In genomic region chr1:62285440-62285839, GRCh38 we compare ENCODE assay signal across 27 cellular contexts. TPM values are rescaled to one million over a fixed set of nuclear protein-coding genes. Genes with fewer than 3 reads are reported as not detected.
A peak's percentile ranks its signal among the peaks of the same experiment; 100 is the strongest.
DNase-seq lines count a peak whose midpoint lies in the region; ATAC-seq, FAIRE-seq and TF ChIP-seq lines count a peak whose summit lies in the region.
"Had no signal": no experiment of that assay in that cellular context is flagged by ENCODE, and none has a peak within 500 bp of the region (broad histone marks: within the 10 kb centered on the region; RNA-seq: fewer than 3 reads in every experiment).

No MANE protein-coding gene starts in this region.

- no peak overlapping the region for H2BK120ac ChIP-seq in H9 (ENCODE audit: low read depth, low read length, poor library complexity, severe bottlenecking)
- H2BK120ac ChIP-seq in trophoblast cell (ENCODE audit: insufficient read depth, low read length, poor library complexity): no peak overlapping the region

- peaks cover 32% of the 10 kb centered on the region; the same call in 1 of the 2 replicates for H3K27me3 ChIP-seq in H9 (ENCODE audit: insufficient read depth, low read length)
- peaks cover 43% of the 10 kb centered on the region for H3K27me3 ChIP-seq in astrocyte (ENCODE audit: insufficient read depth, low read length)
- H3K27me3 ChIP-seq in trophoblast cell (ENCODE audit: insufficient read depth, low read length): no peaks in the 10 kb centered on the region
- H3K27me3 ChIP-seq: breast epithelium had no signal

- 0 out of 7 replicates have a peak, but pooled peaks cover 0 to 1% (median 0%) of the 10 kb centered on the region in 3 experiments for H3K36me3 Mint-ChIP-seq in H9 (ENCODE audit: insufficient read depth in 1 of 3, low read depth in 3 of 3)
- H3K36me3 Mint-ChIP-seq in astrocyte (ENCODE audit: low read depth, unreplicated experiment): peaks cover 12% of the 10 kb centered on the region
- H3K36me3 Mint-ChIP-seq: naive thymus-derived CD4-positive, alpha-beta T cell had no signal

- no peak for TF ChIP-seq CTCF in H9 (conservative IDR thresholded peaks at IDR 0.05)
- TF ChIP-seq CTCF in astrocyte (IDR thresholded peaks at IDR 0.05; ENCODE audit: insufficient read depth, low read depth, low read length): no peak
- no peak for TF ChIP-seq CTCF in fibroblast of the aortic adventitia (IDR thresholded peaks at IDR 0.05; ENCODE audit: insufficient read depth, low read length)

- H3K9me3 Mint-ChIP-seq in H9 (peaks cover 6% of the 10 kb centered on the region in 2 experiments), astrocyte (ENCODE audit: unreplicated experiment) (peaks cover 5% of the 10 kb centered on the region)
- H3K9me3 Mint-ChIP-seq: effector memory CD8-positive, alpha-beta T cell had no signal

- H3K36me3 ChIP-seq in astrocyte (ENCODE audit: insufficient read depth, low read length) (no peaks in the 10 kb centered on the region), trophoblast cell (ENCODE audit: control insufficient read depth in 1 of 2, insufficient read depth in 2 of 2, low read length in 2 of 2) (peaks cover 12 to 15% of the 10 kb centered on the region in 2 experiments)
- H3K36me3 ChIP-seq: breast epithelium, heart right ventricle, left lung had no signal

- H4K5ac ChIP-seq in H9 (ENCODE audit: insufficient read length, low read depth, low read length): no peak overlapping the region

- no peak overlapping the region for H3K27ac Mint-ChIP-seq in H9
- H3K27ac Mint-ChIP-seq in astrocyte (ENCODE audit: unreplicated experiment): no peak overlapping the region
- H3K27ac Mint-ChIP-seq: activated CD4-positive, alpha-beta T cell treated with anti-CD3 and anti-CD28 coated beads, Interleukin-2, amount 10 ng/mL, durations not matched to agents 7 days and 5 days; effector memory CD8-positive, alpha-beta T cell; naive thymus-derived CD4-positive, alpha-beta T cell; type B pancreatic cell had no signal

- no peak overlapping the region for H2BK5ac ChIP-seq in H9 (ENCODE audit: insufficient read length, low read length)
- no peak overlapping the region for H2BK5ac ChIP-seq in trophoblast cell (ENCODE audit: low read depth, low read length, poor library complexity)

- H2BK15ac ChIP-seq in H9 (ENCODE audit: low read depth, low read length): no peak overlapping the region

- no CpG with 5 or more reads among the region's 1 CpG for WGBS in H9 (ENCODE audit: extremely low coverage, insufficient read length, low lambda C conversion rate)
- no CpG with 5 or more reads among the region's 1 CpG for WGBS in trophoblast cell (ENCODE audit: extremely low coverage, insufficient coverage, insufficient read length)

- no peak overlapping the region for H4K8ac ChIP-seq in H9 (replicated peaks; ENCODE audit: insufficient read length, low read depth, low read length)
- no peak overlapping the region for H4K8ac ChIP-seq in trophoblast cell (ENCODE audit: low read depth, low read length)

- DNase-seq in H9 (no peak), astrocyte (ENCODE audit: low read depth) (no peak), fibroblast of the aortic adventitia (ENCODE audit: low read depth) (peak; percentile 8), trophoblast cell (no peak)
- no peak for DNase-seq in activated CD4-positive, alpha-beta T cell treated with anti-CD3 and anti-CD28 coated beads, Interleukin-2, amount 50 U/mL, for 1 hour
- DNase-seq: activated CD4-positive, alpha-beta T cell treated with anti-CD3 and anti-CD28 coated beads, Interleukin-2, amount 10 ng/mL, durations not matched to agents 7 days and 5 days; activated T-cell treated with anti-CD3 and anti-CD28 coated beads, Interleukin-2, amount 50 U/mL, for 48 hours; effector memory CD8-positive, alpha-beta T cell; foreskin keratinocyte; heart right ventricle; left lung; naive thymus-derived CD4-positive, alpha-beta T cell; NCI-H187; NCI-H526; SIG-M5; small intestine; stimulated activated CD4-positive, alpha-beta T cell treated with anti-CD3 and anti-CD28 coated beads, Interleukin-1b, Interleukin-23, amount 100 ng/mL, for 48 hours; stimulated activated CD8-positive, alpha-beta memory T cell treated with anti-CD3 and anti-CD28 coated beads, Interleukin-4, amount 100 ng/mL, for 48 hours; SW 1271; T1000 had no signal

- H2BK12ac ChIP-seq in H9 (ENCODE audit: insufficient read length, low read depth, low read length) (no peak overlapping the region), trophoblast cell (ENCODE audit: low read length) (no peak overlapping the region)

- no peak overlapping the region for H2BK20ac ChIP-seq in H9 (ENCODE audit: low read depth, low read length, poor library complexity, severe bottlenecking)

- H3K4me2 ChIP-seq in H9 (ENCODE audit: insufficient read depth, insufficient read length, low read length): peak overlapping the region; percentile 69
- H3K4me2 ChIP-seq in astrocyte (ENCODE audit: low read length): peak overlapping the region; percentile 60
- H3K4me2 ChIP-seq in trophoblast cell (ENCODE audit: low read length): no peak overlapping the region

- H2AK5ac ChIP-seq in H9 (ENCODE audit: insufficient read length, low read length) (no peak overlapping the region), trophoblast cell (ENCODE audit: low read length) (no peak overlapping the region)

- H3K23ac ChIP-seq in H9 (ENCODE audit: insufficient read length, low read depth, low read length): no peak overlapping the region
- H3K23ac ChIP-seq in trophoblast cell (ENCODE audit: low read length): no peak overlapping the region

- H3K4me1 Mint-ChIP-seq in H9: peaks cover 37 to 47% of the 10 kb centered on the region in 2 experiments
- H3K4me1 Mint-ChIP-seq in astrocyte (ENCODE audit: low read depth, unreplicated experiment): peaks cover 53% of the 10 kb centered on the region
- H3K4me1 Mint-ChIP-seq: activated CD4-positive, alpha-beta T cell treated with anti-CD3 and anti-CD28 coated beads, Interleukin-2, amount 10 ng/mL, durations not matched to agents 7 days and 5 days had no signal

- H3K27ac ChIP-seq in H9 (ENCODE audit: insufficient read length, low read depth, low read length): no peak overlapping the region
- H3K27ac ChIP-seq in astrocyte (ENCODE audit: low read depth, low read length): no peak overlapping the region
- no peak overlapping the region for H3K27ac ChIP-seq in trophoblast cell (ENCODE audit: low read depth, low read length)
- H3K27ac ChIP-seq: foreskin keratinocyte, heart right ventricle, left lung had no signal

- H3K27me3 Mint-ChIP-seq in H9 (ENCODE audit: low read depth) (peaks cover 97% of the 10 kb centered on the region), astrocyte (ENCODE audit: low read depth, unreplicated experiment) (peaks cover 10% of the 10 kb centered on the region)

- ATAC-seq in GM18909 (IDR thresholded peaks at IDR 0.05; ENCODE audit: poor library complexity, unreplicated experiment): no peak
- ATAC-seq in HG03520 (IDR thresholded peaks at IDR 0.05; ENCODE audit: unreplicated experiment): no peak
- ATAC-seq: effector memory CD8-positive, alpha-beta T cell; esophagus mucosa; foreskin keratinocyte; heart right ventricle; naive thymus-derived CD4-positive, alpha-beta T cell had no signal

- H4K12ac ChIP-seq in trophoblast cell (ENCODE audit: low read depth, low read length): no peak overlapping the region

- H3K4me1 ChIP-seq in H9 (ENCODE audit: insufficient read depth, low read length): peaks cover 10% of the 10 kb centered on the region; the same call in 1 of the 2 replicates
- H3K4me1 ChIP-seq in astrocyte (ENCODE audit: insufficient read depth, low read length): peaks cover 20% of the 10 kb centered on the region
- H3K4me1 ChIP-seq in trophoblast cell (ENCODE audit: control insufficient read depth in 1 of 2, insufficient read depth in 2 of 2, low read length in 2 of 2): peaks cover 16 to 29% of the 10 kb centered on the region in 2 experiments
- H3K4me1 ChIP-seq: foreskin keratinocyte had no signal

- no peaks in the 10 kb centered on the region for H4K20me1 ChIP-seq in H9 (ENCODE audit: control insufficient read depth, insufficient read depth, insufficient read length)
- no peaks in the 10 kb centered on the region for H4K20me1 ChIP-seq in astrocyte (ENCODE audit: insufficient read depth, low read length)

- no peak overlapping the region for H3K4ac ChIP-seq in H9 (ENCODE audit: low read depth, low read length)
- peak overlapping the region; percentile 66 for H3K4ac ChIP-seq in trophoblast cell (ENCODE audit: low read depth, low read length)

- H3K23me2 ChIP-seq in H9 (ENCODE audit: insufficient read length, low read depth, low read length, poor library complexity, severe bottlenecking): no peaks in the 10 kb centered on the region

- H3T11ph ChIP-seq in H9 (ENCODE audit: low read length): no peak overlapping the region

- FAIRE-seq in astrocyte (lab: Jason Lieb, UNC): no peak
- FAIRE-seq: colon, small intestine had no signal

- peak overlapping the region in 1 of 2 experiments; percentile 77; a peak in 3 of 5 replicates for H3K4me3 Mint-ChIP-seq in H9
- H3K4me3 Mint-ChIP-seq in astrocyte (ENCODE audit: unreplicated experiment): no peak overlapping the region
- H3K4me3 Mint-ChIP-seq: activated CD4-positive, alpha-beta T cell treated with anti-CD3 and anti-CD28 coated beads, Interleukin-2, amount 10 ng/mL, durations not matched to agents 7 days and 5 days; effector memory CD8-positive, alpha-beta T cell; naive thymus-derived CD4-positive, alpha-beta T cell had no signal

- H3K79me1 ChIP-seq in H9 (ENCODE audit: insufficient read depth, low read depth, low read length, poor library complexity, severe bottlenecking): no peaks in the 10 kb centered on the region
- H3K79me1 ChIP-seq in trophoblast cell (ENCODE audit: low read length): peaks cover 8% of the 10 kb centered on the region

- no peaks in the 10 kb centered on the region for H3K79me2 ChIP-seq in H9 (ENCODE audit: insufficient read depth, low read length)
- no peaks in the 10 kb centered on the region for H3K79me2 ChIP-seq in astrocyte (ENCODE audit: insufficient read depth, low read length)
- H3K79me2 ChIP-seq in trophoblast cell (ENCODE audit: control insufficient read depth, insufficient read depth, low read length, poor library complexity): peaks cover 5% of the 10 kb centered on the region

- H4K91ac ChIP-seq in H9 (ENCODE audit: insufficient read length, low read depth, low read length): no peak overlapping the region
- H4K91ac ChIP-seq in trophoblast cell (ENCODE audit: low read depth, low read length): no peak overlapping the region

- H3K56ac ChIP-seq in H9 (ENCODE audit: insufficient read length, low read depth, low read length): no peak overlapping the region

- H3K14ac ChIP-seq in H9 (ENCODE audit: insufficient read depth, low read length): no peak overlapping the region
- no peak overlapping the region for H3K14ac ChIP-seq in trophoblast cell (ENCODE audit: low read length)

- H3K9ac ChIP-seq in H9 (ENCODE audit: extremely low read depth, insufficient read length, low read length): no peak overlapping the region
- no peak overlapping the region for H3K9ac ChIP-seq in astrocyte (ENCODE audit: low read length)
- H3K9ac ChIP-seq in trophoblast cell (ENCODE audit: low read length): no peak overlapping the region

- H2AFZ ChIP-seq in H9 (ENCODE audit: low read length) (no peak overlapping the region), astrocyte (ENCODE audit: low read depth, low read length) (no peak overlapping the region), trophoblast cell (ENCODE audit: insufficient read depth, low read length, poor library complexity) (no peak overlapping the region)

- no peak overlapping the region for H3K18ac ChIP-seq in H9 (ENCODE audit: insufficient read length, low read depth, low read length)
- H3K18ac ChIP-seq in trophoblast cell (ENCODE audit: low read length): no peak overlapping the region

- H3K9me3 ChIP-seq in H9 (ENCODE audit: control insufficient read depth, low read depth, low read length) (no peaks in the 10 kb centered on the region), astrocyte (ENCODE audit: insufficient read depth, low read depth, low read length) (peaks cover 6% of the 10 kb centered on the region), trophoblast cell (ENCODE audit: insufficient read depth, low read depth, low read length) (peaks cover 3% of the 10 kb centered on the region)
- H3K9me3 ChIP-seq: breast epithelium, left lung had no signal

- H3K4me3 ChIP-seq in astrocyte (ENCODE audit: insufficient read depth, low read depth, low read length) (no peak overlapping the region), fibroblast of the aortic adventitia (ENCODE audit: low read depth, low read length) (no peak overlapping the region), trophoblast cell (ENCODE audit: low read depth, low read length) (no peak overlapping the region)
- H3K4me3 ChIP-seq: left lung had no signal

RNA-seq across cellular contexts. Expression of gene KANK4, which starts 33.8 kb away (rescaled TPM):
- total RNA-seq in H9 (2021) (0.11 and 0.15 TPM in 2 replicates), astrocyte (8.5 and 14.5 TPM in 2 replicates), fibroblast of the aortic adventitia (ENCODE audit: low replicate concordance) (0.09 and 0.16 TPM in 2 replicates)
- polyA plus RNA-seq in trophoblast cell (2013): 41.0 and 46.4 TPM in 2 replicates
- total RNA-seq: activated CD4-positive, alpha-beta T cell treated with anti-CD3 and anti-CD28 coated beads, Interleukin-2, amount 10 ng/mL, durations not matched to agents 7 days and 5 days; esophagus mucosa; naive thymus-derived CD4-positive, alpha-beta T cell had no signal
- polyA plus RNA-seq: AG04450; naive thymus-derived CD4-positive, alpha-beta T cell had no signal
